In genomic region chr17:80063815-80064585, GRCh38 we compare ENCODE assay signal across 8 cellular contexts. TPM values are rescaled to one million over a fixed set of nuclear protein-coding genes. Genes with fewer than 3 reads are reported as not detected.
A peak's percentile ranks its signal among the peaks of the same experiment; 100 is the strongest.
DNase-seq lines count a peak whose midpoint lies in the region; ATAC-seq and TF ChIP-seq lines count a peak whose summit lies in the region.
"Had no signal": no experiment of that assay in that cellular context is flagged by ENCODE, and none has a peak within 500 bp of the region (broad histone marks: within the 10 kb centered on the region; RNA-seq: fewer than 3 reads in every experiment).

No MANE protein-coding gene starts in this region.

- H3K27me3 ChIP-seq in body of pancreas = no peaks in the 10 kb centered on the region
- no peaks in the 10 kb centered on the region for H3K27me3 ChIP-seq in uterus

- TF ChIP-seq CTCF in body of pancreas (IDR thresholded peaks at IDR 0.05) (no peak), uterus (IDR thresholded peaks at IDR 0.05) (no peak)

- H3K4me1 ChIP-seq in body of pancreas (peaks cover 12% of the 10 kb centered on the region), uterus (peaks cover 0 to 3% of the 10 kb centered on the region in 2 donors)

- peak overlapping the region in 1 of 4 donors; percentile 57 for H3K27ac ChIP-seq in body of pancreas
- peak overlapping the region; percentile 43 to 51 for H3K27ac ChIP-seq in uterus

- H3K36me3 ChIP-seq in body of pancreas (replicated peaks in 1 of 2; ENCODE audit: insufficient read depth in 1 of 2, low read depth in 2 of 2) = no peaks in the 10 kb centered on the region
- H3K36me3 ChIP-seq in uterus = no peaks in the 10 kb centered on the region

- intact Hi-C loops in body of pancreas (cut with DNase I) (no loop called here), uterus (cut with DNase I; ENCODE audit: low total_unique reads) (loop anchor here (10.0 kb wide), 1 partner anchor 59 kb away; no protein-coding TSS in a partner anchor)

- DNase-seq in LHCN-M2 (ENCODE audit: low read depth) (peak; percentile 80), body of pancreas (peak in 3 of 4 donors; percentile 30 to 54 (median 43)), left lobe of liver (ENCODE audit: low spot score) (peak; percentile 56), uterus (peak; percentile 64 to 71), NCI-H1105 (lab: John Stamatoyannopoulos, UW) (no peak)
- no peak for DNase-seq in stimulated activated CD4-positive, alpha-beta T cell treated with anti-CD3 and anti-CD28 coated beads, Interleukin-4, amount 100 ng/mL, for 1 hour
- DNase-seq in stimulated activated CD4-positive, alpha-beta T cell treated with anti-CD3 and anti-CD28 coated beads, Interleukin-4, amount 100 ng/mL, for 4 hours = no peak
- DNase-seq: NCI-H1417 had no signal

- TF ChIP-seq POLR2A in body of pancreas (IDR thresholded peaks at IDR 0.05) (no peak), uterus (IDR thresholded peaks at IDR 0.05) (no peak)

- WGBS in body of pancreas, 2 donors = 86 to 92% methylated on average over 22 to 27 of the region's 27 CpGs

- no peaks in the 10 kb centered on the region for H3K9me3 ChIP-seq in body of pancreas
- no peaks in the 10 kb centered on the region for H3K9me3 ChIP-seq in uterus

- H3K4me3 ChIP-seq in body of pancreas (no peak overlapping the region), uterus (no peak overlapping the region)

- ATAC-seq in body of pancreas = no peak
- peak; percentile 52 for ATAC-seq in left lobe of liver

RNA-seq across cellular contexts. Expression of gene CCDC40, which starts 27.6 kb away (rescaled TPM):
- 4.5 and 5.7 TPM in 2 replicates for total RNA-seq in LHCN-M2 (2014; rRNA removed)
- 1.9 TPM for polyA plus RNA-seq in LHCN-M2 (2012)
- total RNA-seq in body of pancreas = 10 to 100 TPM in 1 of 2 donors, 1 to 10 TPM in 1; 2.9 to 13.5 TPM
- total RNA-seq in left lobe of liver = 6.8 TPM
- total RNA-seq in uterus = 10 to 100 TPM in 1 of 4 donors, 1 to 10 TPM in 2, under 1 TPM in 1; 0.88 to 16.6 (median 4.8) TPM

RNA-seq across cellular contexts. Expression of gene TBC1D16, which starts 28.3 kb away (rescaled TPM):
- total RNA-seq in LHCN-M2 (2014; rRNA removed) (47.5 and 53.6 TPM in 2 replicates), body of pancreas (10 to 100 TPM; 21.0 to 37.2 TPM), left lobe of liver (16.4 TPM), uterus (10 to 100 TPM in 2 of 4 donors, 1 to 10 TPM in 2; 3.8 to 58.2 (median 18.3) TPM)
- polyA plus RNA-seq in LHCN-M2 (2012) = 24.1 TPM

RNA-seq across cellular contexts. Expression of gene GAA, which starts 37.4 kb away (rescaled TPM):
- 66.7 and 74.8 TPM in 2 replicates for total RNA-seq in LHCN-M2 (2014; rRNA removed)
- polyA plus RNA-seq in LHCN-M2 (2012) = 25.5 TPM
- total RNA-seq in body of pancreas = 10 to 100 TPM; 63.0 to 93.9 TPM
- 50.6 TPM for total RNA-seq in left lobe of liver
- total RNA-seq in uterus = 10 to 100 TPM; 23.1 to 48.3 (median 35.6) TPM

Comparison
In these comparisons a context has a peak if more than half of its experiments do, and no peak if none do; other contexts are left out.
1. DNase-seq: peak in LHCN-M2 (single experiment), body of pancreas (3 of 4), left lobe of liver (single experiment) and uterus (2 of 2); none in NCI-H1105 (single experiment), stimulated activated CD4-positive, alpha-beta T cell treated with anti-CD3 and anti-CD28 coated beads, Interleukin-4, amount 100 ng/mL, for 1 hour (single experiment) and stimulated activated CD4-positive, alpha-beta T cell treated with anti-CD3 and anti-CD28 coated beads, Interleukin-4, amount 100 ng/mL, for 4 hours (0 of 2).